Comparison of ENCODE assay signal across 1 cellular context in genomic region chr20:64159711-64160110, GRCh38.
TF ChIP-seq lines count a peak whose summit lies in the region.

No MANE protein-coding gene starts in this region.

TF ChIP-seq in H1, 55 proteins besides CTCF, POLR2A, EP300 and RAD21:
- TF ChIP-seq JUN (IDR thresholded peaks at IDR 0.05; ENCODE audit: low read depth, low read length) (no peak), CBX5 (IDR thresholded peaks at IDR 0.05; ENCODE audit: low read depth, low read length) (no peak)
TF ChIP-seq in H1: peak in this region for 0.
